Comparison of ENCODE assay signal across 20 cellular contexts in the genomic region with DNA sequence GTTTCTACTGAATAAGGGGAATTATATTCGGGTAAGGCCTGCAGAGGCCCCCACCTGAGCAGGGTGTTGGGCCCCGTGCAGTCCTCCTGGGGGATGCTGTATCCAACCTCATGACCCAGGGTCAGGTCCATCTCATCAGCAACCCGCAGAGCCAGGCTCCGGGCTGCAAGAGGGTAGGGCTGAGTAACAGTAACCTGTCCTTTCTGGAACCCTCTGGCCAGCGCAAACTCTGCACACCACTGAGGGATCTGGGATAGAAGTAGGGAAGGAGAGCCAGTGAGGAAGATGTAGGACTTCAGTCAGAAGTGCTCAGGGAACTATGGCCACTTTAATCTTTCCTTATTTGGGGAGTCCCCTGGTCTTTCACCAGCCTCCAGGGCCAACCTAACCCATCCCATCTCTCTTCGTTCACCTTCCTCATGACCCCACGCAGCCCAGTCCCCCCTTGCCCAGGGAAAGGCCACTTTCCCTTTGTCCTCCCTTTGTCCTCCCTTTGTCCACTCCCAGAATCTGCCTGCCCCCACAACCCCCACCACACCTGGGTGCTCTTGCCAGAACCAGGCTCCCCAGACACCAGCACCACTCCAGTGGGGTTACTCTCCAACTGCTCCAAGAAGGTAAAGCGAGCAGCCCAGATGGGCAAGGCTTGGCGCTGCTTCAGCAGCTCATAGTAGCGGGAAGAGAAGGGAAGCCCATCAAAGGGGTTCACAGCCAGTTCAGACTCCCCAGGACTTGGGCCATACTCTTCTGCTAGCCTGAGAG. TPM values are rescaled to one million over a fixed set of nuclear protein-coding genes. Genes with fewer than 3 reads are reported as not detected.
DNase-seq lines count a peak whose midpoint lies in the region; ATAC-seq, FAIRE-seq and TF ChIP-seq lines count a peak whose summit lies in the region.
"Had no signal": no experiment of that assay in that cellular context is flagged by ENCODE, and none has a peak within 500 bp of the region (broad histone marks: within the 10 kb centered on the region; RNA-seq: fewer than 3 reads in every experiment).

No MANE protein-coding gene starts in this region.

- peaks cover 45% of the 10 kb centered on the region for H3K79me2 ChIP-seq in HepG2 (ENCODE audit: insufficient read depth, low read length)

- no peaks in the 10 kb centered on the region for H3K9me3 Mint-ChIP-seq in endothelial cell (ENCODE audit: unreplicated experiment)
- H3K9me3 Mint-ChIP-seq in activated CD4-positive, alpha-beta T cell treated with anti-CD3 and anti-CD28 coated beads, Interleukin-2, amount 10 ng/mL, durations not matched to agents 24 days and 14 days, result no peaks in the 10 kb centered on the region
- H3K9me3 Mint-ChIP-seq: CD4-positive, alpha-beta T cell had no signal

- TF ChIP-seq POLR2A in HepG2 (IDR thresholded peaks at IDR 0.05; ENCODE audit: insufficient read depth in 1 of 2, low read depth in 2 of 2, low read length in 2 of 2) (no peak), right lobe of liver (IDR thresholded peaks at IDR 0.05) (no peak)

- intact Hi-C loops in HepG2 (cut with micrococcal nuclease; ENCODE audit: unreplicated experiment) (no loop called here), right lobe of liver (cut with DNase I) (loop anchor here in 1 of 2 donors (5.0 kb wide), 1 partner anchor 38 kb away; no protein-coding TSS in a partner anchor)
- intact Hi-C loops in activated CD4-positive, alpha-beta T cell treated with anti-CD3 and anti-CD28 coated beads, Interleukin-2, amount 10 ng/mL, durations not matched to agents 24 days and 14 days (cut with micrococcal nuclease), result no loop called here

- POLR2A ChIA-PET in HepG2 (lab: Yijun Ruan, JAX), result interaction anchor here (1.1 to 5.4 kb wide), 11 partner anchors 12 to 83 kb away, joined by 4 to 135 read pairs (median 10); partner anchors contain the start of genes CCDC142, LBX2, MRPL53 and PCGF1

- DNase-seq in HepG2 (ENCODE audit: low spot score), result no peak
- DNase-seq in right lobe of liver, result no peak
- no peak for DNase-seq in endothelial cell (ENCODE audit: low spot score)
- no peak for DNase-seq in G401 (ENCODE audit: low spot score)
- no peak for DNase-seq in activated CD4-positive, alpha-beta T cell treated with anti-CD3 and anti-CD28 coated beads, Interleukin-2, amount 10 ng/mL, durations not matched to agents 24 days and 14 days
- DNase-seq: Calu3; CD4-positive, alpha-beta T cell; KBM-7; MG63; NCI-H187 treated with DMSO at 0.1 percent for 48 hours; NCI-H446 treated with DMSO at 0.1 percent for 48 hours; NCI-H774; PC-9; Right ventricle myocardium superior had no signal

- TF ChIP-seq EP300 in HepG2 (IDR thresholded peaks at IDR 0.05; ENCODE audit: low read depth in 2 of 2, low read length in 2 of 2) (no peak), HepG2 (CRISPR knock-in tag; IDR thresholded peaks at IDR 0.05; ENCODE audit: borderline replicate concordance) (no peak)

- H3K4me3 ChIP-seq in HepG2 (replicated peaks in 1 of 3; ENCODE audit: insufficient read depth in 1 of 3, low read depth in 2 of 3, low read length in 3 of 3) (peak overlapping the region; percentile 45 to 76 (median 62)), right lobe of liver (no peak overlapping the region), muscle layer of duodenum (ENCODE audit: low read depth in 1 of 2, low read length in 2 of 2) (peak overlapping the region in 1 of 2 donors; percentile 21)
- H3K4me3 ChIP-seq: MG63, PC-9 had no signal

- CTCF ChIA-PET in HepG2 (lab: Yijun Ruan, JAX; ENCODE audit: low intra/inter-chr PET ratio, low total read pairs), result no interaction called here

- in situ Hi-C loops in HepG2 (cut with HindIII; ENCODE audit: extremely low pct_ligation_motif_present, low pct_unique_long_range_greater_than_20kb) (no loop called here), G401 (cut with HindIII; ENCODE audit: low sequenced_read_pairs) (no loop called here)

- H3K9ac ChIP-seq in HepG2 (ENCODE audit: insufficient read depth, low read depth, low read length), result peak overlapping the region; percentile 83

- WGBS in HepG2 (ENCODE audit: low lambda C conversion rate), result 91% methylated on average over 10 of the region's 10 CpGs
- 91% methylated on average over 3 of the region's 10 CpGs for WGBS in right lobe of liver (ENCODE audit: insufficient coverage, low coverage, low lambda C conversion rate, missing lambda C conversion rate)

- H4K20me1 ChIP-seq in HepG2 (ENCODE audit: insufficient read depth, low read length), result no peaks in the 10 kb centered on the region

- peaks cover 11% of the 10 kb centered on the region for H3K27me3 Mint-ChIP-seq in endothelial cell (ENCODE audit: unreplicated experiment)
- peaks cover 12% of the 10 kb centered on the region for H3K27me3 Mint-ChIP-seq in activated CD4-positive, alpha-beta T cell treated with anti-CD3 and anti-CD28 coated beads, Interleukin-2, amount 10 ng/mL, durations not matched to agents 24 days and 14 days

- no peak for TF ChIP-seq RAD21 in HepG2 (CRISPR knock-in tag; IDR thresholded peaks at IDR 0.05)

- no peak for TF ChIP-seq CTCF in HepG2 (CRISPR knock-in tag; IDR thresholded peaks at IDR 0.05)
- no peak for TF ChIP-seq CTCF in right lobe of liver (IDR thresholded peaks at IDR 0.05)
- TF ChIP-seq CTCF in endothelial cell (IDR thresholded peaks at IDR 0.05; ENCODE audit: unreplicated experiment), result no peak

- H3K9me3 ChIP-seq in HepG2 (ENCODE audit: low read length) (no peaks in the 10 kb centered on the region), right lobe of liver (no peaks in the 10 kb centered on the region), muscle layer of duodenum (ENCODE audit: control insufficient read depth in 1 of 2, low read length in 2 of 2) (no peaks in the 10 kb centered on the region)

- H3K27me3 ChIP-seq in HepG2 (ENCODE audit: control insufficient read depth in 1 of 2, insufficient read depth in 2 of 2, low read length in 2 of 2) (no peaks in the 10 kb centered on the region; a peak in 1 of 5 replicates), right lobe of liver (no peaks in the 10 kb centered on the region), muscle layer of duodenum (ENCODE audit: low read depth, low read length) (no peaks in the 10 kb centered on the region)
- H3K27me3 ChIP-seq: MG63 had no signal

- ATAC-seq in HepG2 (no peak), right lobe of liver (no peak), GM18519 (IDR thresholded peaks at IDR 0.05; ENCODE audit: low FRiP score, unreplicated experiment) (no peak)

- H3K4me1 ChIP-seq in HepG2 (ENCODE audit: insufficient read depth, low read length), result peaks cover 51% of the 10 kb centered on the region
- H3K4me1 ChIP-seq in right lobe of liver, result peaks cover 0 to 11% (median 4%) of the 10 kb centered on the region in 4 donors
- peaks cover 6 to 13% of the 10 kb centered on the region in 2 donors for H3K4me1 ChIP-seq in muscle layer of duodenum (ENCODE audit: control insufficient read depth in 1 of 2, insufficient read depth in 2 of 2, low read length in 2 of 2)

- peak overlapping the region; percentile 100 for H3K4me2 ChIP-seq in HepG2 (ENCODE audit: low read depth, low read length)
- H3K4me2 ChIP-seq: PC-9 had no signal

- H3K36me3 Mint-ChIP-seq in endothelial cell (ENCODE audit: low read depth, unreplicated experiment), result peaks cover 30% of the 10 kb centered on the region
- peaks cover 39% of the 10 kb centered on the region for H3K36me3 Mint-ChIP-seq in activated CD4-positive, alpha-beta T cell treated with anti-CD3 and anti-CD28 coated beads, Interleukin-2, amount 10 ng/mL, durations not matched to agents 24 days and 14 days (ENCODE audit: low read depth)

- H3K27ac ChIP-seq in HepG2 (ENCODE audit: extremely low read length, insufficient read depth, low read length), result peak overlapping the region; percentile 89
- no peak overlapping the region for H3K27ac ChIP-seq in right lobe of liver
- H3K27ac ChIP-seq in muscle layer of duodenum (ENCODE audit: low read length), result peak overlapping the region; percentile 74
- H3K27ac ChIP-seq: HL-60, PC-9 had no signal

- no peak for FAIRE-seq in HepG2 (lab: Jason Lieb, UNC)
- FAIRE-seq: G401.6, GM12892, GM19239 had no signal

- no TSS peak for BruUV-seq in HepG2 (replicated peaks; lab: Mats Ljungman, UMichigan)

- H3K27ac Mint-ChIP-seq in endothelial cell (ENCODE audit: unreplicated experiment), result peak overlapping the region; percentile 30
- no peak overlapping the region for H3K27ac Mint-ChIP-seq in activated CD4-positive, alpha-beta T cell treated with anti-CD3 and anti-CD28 coated beads, Interleukin-2, amount 10 ng/mL, durations not matched to agents 24 days and 14 days
- H3K27ac Mint-ChIP-seq: CD4-positive, alpha-beta T cell had no signal

- H2AFZ ChIP-seq in HepG2 (ENCODE audit: low read length), result peak overlapping the region; percentile 20
- H2AFZ ChIP-seq: PC-9 had no signal

- H3K4me3 Mint-ChIP-seq in endothelial cell (ENCODE audit: unreplicated experiment), result peak overlapping the region; percentile 62
- H3K4me3 Mint-ChIP-seq in activated CD4-positive, alpha-beta T cell treated with anti-CD3 and anti-CD28 coated beads, Interleukin-2, amount 10 ng/mL, durations not matched to agents 24 days and 14 days, result no peak overlapping the region
- H3K4me3 Mint-ChIP-seq: CD4-positive, alpha-beta T cell had no signal

- peaks cover 21% of the 10 kb centered on the region for H3K4me1 Mint-ChIP-seq in endothelial cell (ENCODE audit: unreplicated experiment)
- peaks cover 22% of the 10 kb centered on the region for H3K4me1 Mint-ChIP-seq in activated CD4-positive, alpha-beta T cell treated with anti-CD3 and anti-CD28 coated beads, Interleukin-2, amount 10 ng/mL, durations not matched to agents 24 days and 14 days

- H3K36me3 ChIP-seq in HepG2 (replicated peaks in 1 of 2; ENCODE audit: control insufficient read depth in 1 of 2, insufficient read depth in 2 of 2, low read length in 2 of 2) (peaks cover 21 to 46% of the 10 kb centered on the region in 2 experiments), right lobe of liver (peaks cover 0 to 20% (median 9%) of the 10 kb centered on the region in 4 donors), muscle layer of duodenum (ENCODE audit: control insufficient read depth in 1 of 2, insufficient read depth in 2 of 2, low read length in 2 of 2) (peaks cover 13 to 30% of the 10 kb centered on the region in 2 donors)

RNA-seq across cellular contexts. Expression of gene DQX1, which starts 0.9 kb away (rescaled TPM):
- total RNA-seq in HepG2 (2016; rRNA removed; fragmentation: Illumina TruSeq; extraction: Trizol) (23.9 and 27.6 TPM in 2 replicates), right lobe of liver (not detected), endothelial cell (ENCODE audit: unreplicated experiment) (3.5 TPM)
- total RNA-seq in HepG2 (2016; cell fraction: cytosol; rRNA removed; fragmentation: Illumina TruSeq; extraction: Trizol; ENCODE audit: low read depth), result 2.6 and 3.3 TPM in 2 replicates
- total RNA-seq in HepG2 (2016; cell fraction: insoluble cytoplasmic fraction; rRNA removed; fragmentation: Illumina TruSeq; extraction: Trizol), result 22.2 and 26.8 TPM in 2 replicates
- total RNA-seq in HepG2 (2016; cell fraction: membrane; rRNA removed; fragmentation: Illumina TruSeq; extraction: Trizol), result 5.5 and 6.0 TPM in 2 replicates
- total RNA-seq in HepG2 (2016; cell fraction: nucleus; rRNA removed; fragmentation: Illumina TruSeq; extraction: Trizol), result 33.6 and 38.9 TPM in 2 replicates
- polyA plus RNA-seq in HepG2 (2011; rRNA removed), result 72.9 and 89.8 TPM in 2 replicates
- 26.2 and 34.1 TPM in 2 replicates for polyA plus RNA-seq in HepG2 (2011; cell fraction: cytosol; rRNA removed)
- 328 and 444 TPM in 2 replicates for polyA plus RNA-seq in HepG2 (2011; cell fraction: nucleus; rRNA removed)
- polyA plus RNA-seq in HepG2 (2012), result 18.7 and 45.3 TPM in 2 replicates
- polyA plus RNA-seq in HepG2 (2016; cell fraction: cytosol; fragmentation: Illumina TruSeq; extraction: Trizol; ENCODE audit: low read depth), result 1.8 and 2.4 TPM in 2 replicates
- 24.5 and 26.6 TPM in 2 replicates for polyA plus RNA-seq in HepG2 (2016; cell fraction: insoluble cytoplasmic fraction; fragmentation: Illumina TruSeq; extraction: Trizol; ENCODE audit: low read depth)
- polyA plus RNA-seq in HepG2 (2016; cell fraction: membrane; fragmentation: Illumina TruSeq; extraction: Trizol; ENCODE audit: low read depth), result 3.1 and 3.3 TPM in 2 replicates
- 74.4 and 79.7 TPM in 2 replicates for polyA plus RNA-seq in HepG2 (2016; cell fraction: nucleus; fragmentation: Illumina TruSeq; extraction: Trizol; ENCODE audit: insufficient read depth, low read depth)
- polyA minus RNA-seq in HepG2 (2011; rRNA and poly(A)+ RNA removed; ENCODE audit: low replicate concordance), result 0.37 and 58.7 TPM in 2 replicates
- 15.7 and 18.8 TPM in 2 replicates for polyA minus RNA-seq in HepG2 (2011; cell fraction: cytosol; rRNA and poly(A)+ RNA removed)
- 68.4 and 72.2 TPM in 2 replicates for polyA minus RNA-seq in HepG2 (2011; cell fraction: nucleus; rRNA and poly(A)+ RNA removed)
- total RNA-seq in G401 (2014; rRNA removed; shearing (Covaris generic)), result 0.81 TPM in 1 of 2 replicates, not detected in the other
- total RNA-seq in activated CD4-positive, alpha-beta T cell treated with anti-CD3 and anti-CD28 coated beads, Interleukin-2, amount 10 ng/mL, durations not matched to agents 24 days and 14 days, result 0.59 and 0.68 TPM in 2 replicates
- total RNA-seq: Right ventricle myocardium superior had no signal

RNA-seq across cellular contexts. Expression of gene AUP1, which starts 4.4 kb away (rescaled TPM):
- total RNA-seq in HepG2 (2016; rRNA removed; fragmentation: Illumina TruSeq; extraction: Trizol), result 67.0 and 174 TPM in 2 replicates
- total RNA-seq in HepG2 (2016; cell fraction: cytosol; rRNA removed; fragmentation: Illumina TruSeq; extraction: Trizol; ENCODE audit: low read depth), result 95.5 and 114 TPM in 2 replicates
- 65.6 and 181 TPM in 2 replicates for total RNA-seq in HepG2 (2016; cell fraction: insoluble cytoplasmic fraction; rRNA removed; fragmentation: Illumina TruSeq; extraction: Trizol)
- total RNA-seq in HepG2 (2016; cell fraction: membrane; rRNA removed; fragmentation: Illumina TruSeq; extraction: Trizol), result 120 and 144 TPM in 2 replicates
- 197 and 227 TPM in 2 replicates for total RNA-seq in HepG2 (2016; cell fraction: nucleus; rRNA removed; fragmentation: Illumina TruSeq; extraction: Trizol)
- 267 and 291 TPM in 2 replicates for polyA plus RNA-seq in HepG2 (2011; rRNA removed)
- 214 and 249 TPM in 2 replicates for polyA plus RNA-seq in HepG2 (2011; cell fraction: cytosol; rRNA removed)
- 1,050 and 1,263 TPM in 2 replicates for polyA plus RNA-seq in HepG2 (2011; cell fraction: nucleus; rRNA removed)
- 138 and 140 TPM in 2 replicates for polyA plus RNA-seq in HepG2 (2012)
- 118 and 134 TPM in 2 replicates for polyA plus RNA-seq in HepG2 (2016; cell fraction: cytosol; fragmentation: Illumina TruSeq; extraction: Trizol; ENCODE audit: low read depth)
- 70.3 and 84.7 TPM in 2 replicates for polyA plus RNA-seq in HepG2 (2016; cell fraction: insoluble cytoplasmic fraction; fragmentation: Illumina TruSeq; extraction: Trizol; ENCODE audit: low read depth)
- 127 and 139 TPM in 2 replicates for polyA plus RNA-seq in HepG2 (2016; cell fraction: membrane; fragmentation: Illumina TruSeq; extraction: Trizol; ENCODE audit: low read depth)
- polyA plus RNA-seq in HepG2 (2016; cell fraction: nucleus; fragmentation: Illumina TruSeq; extraction: Trizol; ENCODE audit: insufficient read depth, low read depth), result 543 and 555 TPM in 2 replicates
- 211 and 273 TPM in 2 replicates for polyA minus RNA-seq in HepG2 (2011; rRNA and poly(A)+ RNA removed; ENCODE audit: low replicate concordance)
- 79.8 and 82.9 TPM in 2 replicates for polyA minus RNA-seq in HepG2 (2011; cell fraction: cytosol; rRNA and poly(A)+ RNA removed)
- 199 and 204 TPM in 2 replicates for polyA minus RNA-seq in HepG2 (2011; cell fraction: nucleus; rRNA and poly(A)+ RNA removed)
- 100 to 1,000 TPM in 1 of 6 experiments, 10 to 100 TPM in 5; 64.6 to 109 (median 80.4) TPM for total RNA-seq in right lobe of liver
- total RNA-seq in endothelial cell (ENCODE audit: unreplicated experiment), result 117 TPM
- total RNA-seq in G401 (2014; rRNA removed; shearing (Covaris generic)), result 120 and 137 TPM in 2 replicates
- 170 and 173 TPM in 2 replicates for total RNA-seq in activated CD4-positive, alpha-beta T cell treated with anti-CD3 and anti-CD28 coated beads, Interleukin-2, amount 10 ng/mL, durations not matched to agents 24 days and 14 days

RNA-seq across cellular contexts. Expression of gene HTRA2, which starts 4.6 kb away (rescaled TPM):
- total RNA-seq in HepG2 (2016; rRNA removed; fragmentation: Illumina TruSeq; extraction: Trizol) (37.0 and 47.7 TPM in 2 replicates), right lobe of liver (10 to 100 TPM; 12.3 to 20.3 (median 15.2) TPM), endothelial cell (ENCODE audit: unreplicated experiment) (44.3 TPM)
- 13.0 and 16.0 TPM in 2 replicates for total RNA-seq in HepG2 (2016; cell fraction: cytosol; rRNA removed; fragmentation: Illumina TruSeq; extraction: Trizol; ENCODE audit: low read depth)
- total RNA-seq in HepG2 (2016; cell fraction: insoluble cytoplasmic fraction; rRNA removed; fragmentation: Illumina TruSeq; extraction: Trizol), result 32.1 and 51.7 TPM in 2 replicates
- 24.9 and 25.2 TPM in 2 replicates for total RNA-seq in HepG2 (2016; cell fraction: membrane; rRNA removed; fragmentation: Illumina TruSeq; extraction: Trizol)
- total RNA-seq in HepG2 (2016; cell fraction: nucleus; rRNA removed; fragmentation: Illumina TruSeq; extraction: Trizol), result 34.3 and 38.8 TPM in 2 replicates
- 50.3 and 56.1 TPM in 2 replicates for polyA plus RNA-seq in HepG2 (2011; rRNA removed)
- polyA plus RNA-seq in HepG2 (2011; cell fraction: cytosol; rRNA removed), result 53.8 and 61.4 TPM in 2 replicates
- polyA plus RNA-seq in HepG2 (2011; cell fraction: nucleus; rRNA removed), result 92.9 and 109 TPM in 2 replicates
- polyA plus RNA-seq in HepG2 (2012), result 40.6 and 45.3 TPM in 2 replicates
- polyA plus RNA-seq in HepG2 (2016; cell fraction: cytosol; fragmentation: Illumina TruSeq; extraction: Trizol; ENCODE audit: low read depth), result 12.6 and 14.4 TPM in 2 replicates
- polyA plus RNA-seq in HepG2 (2016; cell fraction: insoluble cytoplasmic fraction; fragmentation: Illumina TruSeq; extraction: Trizol; ENCODE audit: low read depth), result 35.6 and 37.4 TPM in 2 replicates
- polyA plus RNA-seq in HepG2 (2016; cell fraction: membrane; fragmentation: Illumina TruSeq; extraction: Trizol; ENCODE audit: low read depth), result 20.3 and 20.9 TPM in 2 replicates
- polyA plus RNA-seq in HepG2 (2016; cell fraction: nucleus; fragmentation: Illumina TruSeq; extraction: Trizol; ENCODE audit: insufficient read depth, low read depth), result 59.5 and 59.8 TPM in 2 replicates
- 72.4 and 106 TPM in 2 replicates for polyA minus RNA-seq in HepG2 (2011; rRNA and poly(A)+ RNA removed; ENCODE audit: low replicate concordance)
- polyA minus RNA-seq in HepG2 (2011; cell fraction: cytosol; rRNA and poly(A)+ RNA removed), result 20.8 and 28.5 TPM in 2 replicates
- 35.9 and 51.6 TPM in 2 replicates for polyA minus RNA-seq in HepG2 (2011; cell fraction: nucleus; rRNA and poly(A)+ RNA removed)
- 62.1 and 62.8 TPM in 2 replicates for total RNA-seq in G401 (2014; rRNA removed; shearing (Covaris generic))
- 49.6 and 56.4 TPM in 2 replicates for total RNA-seq in activated CD4-positive, alpha-beta T cell treated with anti-CD3 and anti-CD28 coated beads, Interleukin-2, amount 10 ng/mL, durations not matched to agents 24 days and 14 days

RNA-seq across cellular contexts. Expression of gene TLX2, which starts 10.9 kb away (rescaled TPM):
- 0.20 TPM in 1 of 2 replicates, not detected in the other for total RNA-seq in HepG2 (2016; rRNA removed; fragmentation: Illumina TruSeq; extraction: Trizol)
- total RNA-seq in HepG2 (2016; cell fraction: cytosol; rRNA removed; fragmentation: Illumina TruSeq; extraction: Trizol; ENCODE audit: low read depth), result 0.10 and 0.26 TPM in 2 replicates
- 0.28 TPM in 1 of 2 replicates, not detected in the other for total RNA-seq in HepG2 (2016; cell fraction: insoluble cytoplasmic fraction; rRNA removed; fragmentation: Illumina TruSeq; extraction: Trizol)
- total RNA-seq in HepG2 (2016; cell fraction: membrane; rRNA removed; fragmentation: Illumina TruSeq; extraction: Trizol), result 0.28 TPM in 1 of 2 replicates, not detected in the other
- not detected in 2 replicates for total RNA-seq in HepG2 (2016; cell fraction: nucleus; rRNA removed; fragmentation: Illumina TruSeq; extraction: Trizol)
- polyA plus RNA-seq in HepG2 (2011; rRNA removed), result 0.05 and 0.09 TPM in 2 replicates
- polyA plus RNA-seq in HepG2 (2011; cell fraction: cytosol; rRNA removed), result 0.10 and 0.17 TPM in 2 replicates
- 0.35 and 0.92 TPM in 2 replicates for polyA plus RNA-seq in HepG2 (2011; cell fraction: nucleus; rRNA removed)
- 4.1 and 5.8 TPM in 2 replicates for polyA plus RNA-seq in HepG2 (2012)
- polyA plus RNA-seq in HepG2 (2016; cell fraction: cytosol; fragmentation: Illumina TruSeq; extraction: Trizol; ENCODE audit: low read depth), result 0.09 and 0.26 TPM in 2 replicates
- 0.26 TPM in 1 of 2 replicates, not detected in the other for polyA plus RNA-seq in HepG2 (2016; cell fraction: insoluble cytoplasmic fraction; fragmentation: Illumina TruSeq; extraction: Trizol; ENCODE audit: low read depth)
- 0.62 TPM in 1 of 2 replicates, not detected in the other for polyA plus RNA-seq in HepG2 (2016; cell fraction: membrane; fragmentation: Illumina TruSeq; extraction: Trizol; ENCODE audit: low read depth)
- 0.66 TPM in 1 of 2 replicates, not detected in the other for polyA plus RNA-seq in HepG2 (2016; cell fraction: nucleus; fragmentation: Illumina TruSeq; extraction: Trizol; ENCODE audit: insufficient read depth, low read depth)
- polyA minus RNA-seq in HepG2 (2011; rRNA and poly(A)+ RNA removed; ENCODE audit: low replicate concordance), result not detected in 2 replicates
- not detected in 2 replicates for polyA minus RNA-seq in HepG2 (2011; cell fraction: cytosol; rRNA and poly(A)+ RNA removed)
- not detected in 2 replicates for polyA minus RNA-seq in HepG2 (2011; cell fraction: nucleus; rRNA and poly(A)+ RNA removed)
- not detected for total RNA-seq in right lobe of liver
- not detected for total RNA-seq in endothelial cell (ENCODE audit: unreplicated experiment)
- not detected in 2 replicates for total RNA-seq in G401 (2014; rRNA removed; shearing (Covaris generic))
- total RNA-seq in activated CD4-positive, alpha-beta T cell treated with anti-CD3 and anti-CD28 coated beads, Interleukin-2, amount 10 ng/mL, durations not matched to agents 24 days and 14 days, result 0.54 and 0.70 TPM in 2 replicates
- total RNA-seq: Calu3, Right ventricle myocardium superior had no signal

RNA-seq across cellular contexts. Expression of gene PCGF1, which starts 17.6 kb away (rescaled TPM):
- total RNA-seq in HepG2 (2016; rRNA removed; fragmentation: Illumina TruSeq; extraction: Trizol) (14.2 and 20.4 TPM in 2 replicates), right lobe of liver (10 to 100 TPM in 5 of 6 experiments, 1 to 10 TPM in 1; 9.6 to 17.5 (median 13.3) TPM), endothelial cell (ENCODE audit: unreplicated experiment) (13.5 TPM)
- total RNA-seq in HepG2 (2016; cell fraction: cytosol; rRNA removed; fragmentation: Illumina TruSeq; extraction: Trizol; ENCODE audit: low read depth), result 37.5 and 42.0 TPM in 2 replicates
- total RNA-seq in HepG2 (2016; cell fraction: insoluble cytoplasmic fraction; rRNA removed; fragmentation: Illumina TruSeq; extraction: Trizol), result 15.5 and 15.6 TPM in 2 replicates
- total RNA-seq in HepG2 (2016; cell fraction: membrane; rRNA removed; fragmentation: Illumina TruSeq; extraction: Trizol), result 29.0 and 31.0 TPM in 2 replicates
- 16.2 and 22.2 TPM in 2 replicates for total RNA-seq in HepG2 (2016; cell fraction: nucleus; rRNA removed; fragmentation: Illumina TruSeq; extraction: Trizol)
- 22.6 and 22.7 TPM in 2 replicates for polyA plus RNA-seq in HepG2 (2011; rRNA removed)
- 19.8 and 22.8 TPM in 2 replicates for polyA plus RNA-seq in HepG2 (2011; cell fraction: cytosol; rRNA removed)
- 37.4 and 90.3 TPM in 2 replicates for polyA plus RNA-seq in HepG2 (2011; cell fraction: nucleus; rRNA removed)
- polyA plus RNA-seq in HepG2 (2012), result 14.2 and 15.2 TPM in 2 replicates
- polyA plus RNA-seq in HepG2 (2016; cell fraction: cytosol; fragmentation: Illumina TruSeq; extraction: Trizol; ENCODE audit: low read depth), result 20.8 and 23.0 TPM in 2 replicates
- polyA plus RNA-seq in HepG2 (2016; cell fraction: insoluble cytoplasmic fraction; fragmentation: Illumina TruSeq; extraction: Trizol; ENCODE audit: low read depth), result 13.9 and 16.9 TPM in 2 replicates
- 18.0 and 18.6 TPM in 2 replicates for polyA plus RNA-seq in HepG2 (2016; cell fraction: membrane; fragmentation: Illumina TruSeq; extraction: Trizol; ENCODE audit: low read depth)
- 44.9 and 46.7 TPM in 2 replicates for polyA plus RNA-seq in HepG2 (2016; cell fraction: nucleus; fragmentation: Illumina TruSeq; extraction: Trizol; ENCODE audit: insufficient read depth, low read depth)
- 19.3 and 42.8 TPM in 2 replicates for polyA minus RNA-seq in HepG2 (2011; rRNA and poly(A)+ RNA removed; ENCODE audit: low replicate concordance)
- 14.1 and 14.9 TPM in 2 replicates for polyA minus RNA-seq in HepG2 (2011; cell fraction: cytosol; rRNA and poly(A)+ RNA removed)
- 22.8 and 25.0 TPM in 2 replicates for polyA minus RNA-seq in HepG2 (2011; cell fraction: nucleus; rRNA and poly(A)+ RNA removed)
- total RNA-seq in G401 (2014; rRNA removed; shearing (Covaris generic)), result 38.2 and 39.9 TPM in 2 replicates
- total RNA-seq in activated CD4-positive, alpha-beta T cell treated with anti-CD3 and anti-CD28 coated beads, Interleukin-2, amount 10 ng/mL, durations not matched to agents 24 days and 14 days, result 43.3 and 45.8 TPM in 2 replicates

Comparison
In these comparisons a context has a peak if more than half of its experiments do, and no peak if none do; other contexts are left out.
1. H3K27ac ChIP-seq: peak in HepG2 (single experiment) and muscle layer of duodenum (single experiment); none in right lobe of liver (0 of 3).
2. H3K4me3 ChIP-seq: peak in HepG2 (3 of 3); none in right lobe of liver (0 of 3).